In the genomic region with DNA sequence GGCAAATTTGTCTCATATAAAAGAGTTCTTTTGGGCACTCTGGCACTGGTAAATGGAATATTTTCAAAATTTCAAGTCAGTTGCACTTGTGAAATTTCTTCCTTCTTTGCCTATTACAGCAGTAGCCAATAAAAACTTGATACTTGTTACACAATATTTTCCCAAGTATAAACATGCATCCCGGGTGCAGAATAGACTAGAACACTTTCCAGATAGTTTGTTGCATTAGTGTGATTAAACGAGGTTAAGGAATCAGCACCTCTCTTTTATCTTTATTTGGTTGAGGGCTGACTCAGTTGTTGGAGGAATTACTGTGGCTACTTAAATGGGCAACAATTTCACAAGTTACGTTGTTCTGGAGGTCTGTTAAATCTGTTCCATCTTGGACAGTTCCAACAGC, we compare ENCODE assay signal across 29 cellular contexts.
DNase-seq lines count a peak whose midpoint lies in the region; ATAC-seq, FAIRE-seq and TF ChIP-seq lines count a peak whose summit lies in the region.
"Had no signal": no experiment of that assay in that cellular context is flagged by ENCODE, and none has a peak within 500 bp of the region (broad histone marks: within the 10 kb centered on the region; RNA-seq: fewer than 3 reads in every experiment).

No MANE protein-coding gene starts in this region.

- no peak overlapping the region for H3K27ac Mint-ChIP-seq in astrocyte (ENCODE audit: unreplicated experiment)
- H3K27ac Mint-ChIP-seq: activated naive CD4-positive, alpha-beta T cell treated with anti-CD3 and anti-CD28 coated beads for 36 hours; activated T-cell treated with anti-CD3 and anti-CD28 coated beads, Interleukin-2, amount 50 U/mL, for 72 hours; effector memory CD8-positive, alpha-beta T cell; H9; stimulated activated memory B cell treated with anti-CD40 and anti-IgM and Interleukin-4, amounts not matched to agents 10 μg/mL and 1 μg/mL and 100 μg/mL, for 72 hours; T-helper 17 cell had no signal

- DNase-seq in GM23248 (peak; percentile 30), astrocyte (ENCODE audit: low read depth) (peak; percentile 71), fibroblast of peridontal ligament (ENCODE audit: extremely low read depth) (peak; percentile 71), sciatic nerve (ENCODE audit: low spot score) (no peak)
- DNase-seq: activated CD4-positive, alpha-beta T cell treated with anti-CD3 and anti-CD28 coated beads for 48 hours; activated naive CD4-positive, alpha-beta T cell treated with anti-CD3 and anti-CD28 coated beads for 36 hours; activated T-cell treated with anti-CD3 and anti-CD28 coated beads, Interleukin-2, amount 50 U/mL, for 72 hours; CD8-positive, alpha-beta memory T cell; colonic mucosa; DMS153; effector memory CD8-positive, alpha-beta T cell; esophagus squamous epithelium; H9; hippocampal formation; NCI-H1092 treated with DMSO at 0.1 percent for 48 hours; NCI-H2029; NCI-H345; stimulated activated CD4-positive, alpha-beta T cell treated with anti-CD3 and anti-CD28 coated beads, Interleukin-2, amount 100 ng/mL, for 24 hours; T-helper 17 cell; testis; uterus had no signal

- 26 to 31% methylated on average over 3 of the region's 3 CpGs for WGBS in GM23248 (ENCODE audit: low coverage in 1 of 2, low lambda C conversion rate in 2 of 2, missing lambda C conversion rate in 2 of 2), 2 experiments

- no peak overlapping the region for H3K4me3 Mint-ChIP-seq in astrocyte (ENCODE audit: unreplicated experiment)
- H3K4me3 Mint-ChIP-seq: activated naive CD4-positive, alpha-beta T cell treated with anti-CD3 and anti-CD28 coated beads for 36 hours; activated T-cell treated with anti-CD3 and anti-CD28 coated beads, Interleukin-2, amount 50 U/mL, for 72 hours; CD8-positive, alpha-beta memory T cell; effector memory CD8-positive, alpha-beta T cell; H9; stimulated activated memory B cell treated with anti-CD40 and anti-IgM and Interleukin-4, amounts not matched to agents 10 μg/mL and 1 μg/mL and 100 μg/mL, for 72 hours; T-helper 17 cell had no signal

- H3K9ac ChIP-seq in GM23248 (no peak overlapping the region), astrocyte (ENCODE audit: low read length) (no peak overlapping the region)
- H3K9ac ChIP-seq: KMS-11 had no signal

- H3K4me1 Mint-ChIP-seq in astrocyte (ENCODE audit: low read depth, unreplicated experiment) = peaks cover 27% of the 10 kb centered on the region
- H3K4me1 Mint-ChIP-seq: CD8-positive, alpha-beta memory T cell had no signal

- no peaks in the 10 kb centered on the region for H3K27me3 Mint-ChIP-seq in astrocyte (ENCODE audit: low read depth, unreplicated experiment)
- H3K27me3 Mint-ChIP-seq: CD8-positive, alpha-beta memory T cell; effector memory CD8-positive, alpha-beta T cell; stimulated activated memory B cell treated with anti-CD40 and anti-IgM and Interleukin-4, amounts not matched to agents 10 μg/mL and 1 μg/mL and 100 μg/mL, for 72 hours; T-helper 17 cell had no signal

- H3F3A ChIP-seq in GM23248 (ENCODE audit: insufficient read depth) = peaks cover 28% of the 10 kb centered on the region

- ATAC-seq in sciatic nerve (peak; percentile 91), GM21737 (IDR thresholded peaks at IDR 0.05; ENCODE audit: unreplicated experiment) (no peak), GM21423 (IDR thresholded peaks at IDR 0.05; ENCODE audit: unreplicated experiment) (no peak), HG02759 (IDR thresholded peaks at IDR 0.05; ENCODE audit: unreplicated experiment) (no peak)
- ATAC-seq: activated T-cell treated with anti-CD3 and anti-CD28 coated beads, Interleukin-2, amount 50 U/mL, for 72 hours; effector memory CD8-positive, alpha-beta T cell; stimulated activated memory B cell treated with anti-CD40 and anti-IgM and Interleukin-4, amounts not matched to agents 10 μg/mL and 1 μg/mL and 100 μg/mL, for 72 hours; T-helper 17 cell had no signal

- no peaks in the 10 kb centered on the region for H3K79me2 ChIP-seq in GM23248 (ENCODE audit: insufficient read depth)
- no peaks in the 10 kb centered on the region for H3K79me2 ChIP-seq in astrocyte (ENCODE audit: insufficient read depth, low read length)

- H3K36me3 ChIP-seq in GM23248 (ENCODE audit: low read depth) (no peaks in the 10 kb centered on the region), astrocyte (ENCODE audit: insufficient read depth, low read length) (no peaks in the 10 kb centered on the region)
- H3K36me3 ChIP-seq: colonic mucosa, esophagus squamous epithelium, uterus had no signal

- H3K4me3 ChIP-seq in GM23248 (no peak overlapping the region), astrocyte (ENCODE audit: insufficient read depth, low read depth, low read length) (no peak overlapping the region)
- H3K4me3 ChIP-seq: colonic mucosa, esophagus squamous epithelium, lung, testis, uterus had no signal

- H3K27ac ChIP-seq in GM23248 (no peak overlapping the region), astrocyte (ENCODE audit: low read depth, low read length) (no peak overlapping the region)
- H3K27ac ChIP-seq: colonic mucosa, esophagus squamous epithelium, KMS-11, testis, uterus had no signal

- H2AFZ ChIP-seq in GM23248 = no peak overlapping the region
- no peak overlapping the region for H2AFZ ChIP-seq in astrocyte (ENCODE audit: low read depth, low read length)

- no peaks in the 10 kb centered on the region for H4K20me1 ChIP-seq in GM23248 (ENCODE audit: insufficient read depth)
- no peaks in the 10 kb centered on the region for H4K20me1 ChIP-seq in astrocyte (ENCODE audit: insufficient read depth, low read length)

- peaks cover 32% of the 10 kb centered on the region for H3K4me1 ChIP-seq in GM23248 (ENCODE audit: insufficient read depth)
- peaks cover 38% of the 10 kb centered on the region for H3K4me1 ChIP-seq in astrocyte (ENCODE audit: insufficient read depth, low read length)
- H3K4me1 ChIP-seq: colonic mucosa, testis, uterus had no signal

- no peak for TF ChIP-seq CTCF in astrocyte (IDR thresholded peaks at IDR 0.05; ENCODE audit: insufficient read depth, low read depth, low read length)

- H3K27me3 ChIP-seq in GM23248 (replicated peaks; ENCODE audit: insufficient read depth) = no peaks in the 10 kb centered on the region
- no peaks in the 10 kb centered on the region for H3K27me3 ChIP-seq in astrocyte (ENCODE audit: insufficient read depth, low read length)
- H3K27me3 ChIP-seq: colonic mucosa, esophagus squamous epithelium, testis, uterus had no signal

- H3K36me3 Mint-ChIP-seq in astrocyte (ENCODE audit: low read depth, unreplicated experiment) = no peaks in the 10 kb centered on the region

- no peaks in the 10 kb centered on the region for H3K9me2 ChIP-seq in GM23248 (ENCODE audit: insufficient read depth)

- H3K9me3 ChIP-seq in GM23248 (ENCODE audit: low read depth) = no peaks in the 10 kb centered on the region
- H3K9me3 ChIP-seq in astrocyte (ENCODE audit: insufficient read depth, low read depth, low read length) = no peaks in the 10 kb centered on the region
- H3K9me3 ChIP-seq: colonic mucosa, esophagus squamous epithelium, testis, uterus had no signal

- no peak for FAIRE-seq in astrocyte (lab: Jason Lieb, UNC)
- FAIRE-seq: GM18507, islet of Langerhans had no signal

- in situ Hi-C loops in GM23248 (cut with MboI) = no loop called here

- intact Hi-C loops in sciatic nerve (cut with DNase I) = no loop called here

- H3K4me2 ChIP-seq in GM23248 (ENCODE audit: unreplicated experiment) (no peak overlapping the region), astrocyte (ENCODE audit: low read length) (no peak overlapping the region)
- H3K4me2 ChIP-seq: KMS-11 had no signal

- no peaks in the 10 kb centered on the region for H3K9me3 Mint-ChIP-seq in astrocyte (ENCODE audit: unreplicated experiment)
- H3K9me3 Mint-ChIP-seq: activated naive CD4-positive, alpha-beta T cell treated with anti-CD3 and anti-CD28 coated beads for 36 hours; CD8-positive, alpha-beta memory T cell; effector memory CD8-positive, alpha-beta T cell; H9; stimulated activated memory B cell treated with anti-CD40 and anti-IgM and Interleukin-4, amounts not matched to agents 10 μg/mL and 1 μg/mL and 100 μg/mL, for 72 hours had no signal
